Comparison of ENCODE assay signal across 19 cellular contexts in the genomic region with DNA sequence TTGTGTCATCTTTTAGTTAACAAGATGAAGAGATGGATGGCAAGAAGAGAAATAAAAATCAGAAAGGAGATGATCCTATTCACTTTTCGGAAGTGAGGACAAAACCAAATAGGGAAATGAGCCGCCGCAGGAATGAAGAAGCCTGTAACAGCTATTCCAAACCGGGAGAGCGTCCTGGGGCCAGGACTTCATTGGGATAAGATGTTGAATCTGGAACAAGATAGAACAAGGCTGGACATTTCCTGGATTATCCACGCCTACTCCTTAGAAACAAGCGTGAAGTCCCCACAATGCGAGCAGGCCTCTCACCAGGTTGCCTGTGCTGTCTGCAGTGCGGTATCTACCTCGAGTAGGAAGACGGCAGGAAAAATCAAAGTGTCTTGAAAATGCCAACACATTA. TPM values are rescaled to one million over a fixed set of nuclear protein-coding genes. Genes with fewer than 3 reads are reported as not detected.
DNase-seq lines count a peak whose midpoint lies in the region; FAIRE-seq and TF ChIP-seq lines count a peak whose summit lies in the region.
"Had no signal": no experiment of that assay in that cellular context is flagged by ENCODE, and none has a peak within 500 bp of the region (broad histone marks: within the 10 kb centered on the region; RNA-seq: fewer than 3 reads in every experiment).

No MANE protein-coding gene starts in this region.

- H3K4me1 Mint-ChIP-seq in brain (peaks cover 37% of the 10 kb centered on the region), osteocyte (ENCODE audit: unreplicated experiment) (peaks cover 6% of the 10 kb centered on the region)
- H3K4me1 Mint-ChIP-seq: CD4-positive, alpha-beta memory T cell had no signal

- H3K36me3 Mint-ChIP-seq in brain: peaks cover 23% of the 10 kb centered on the region
- H3K36me3 Mint-ChIP-seq in osteocyte (ENCODE audit: unreplicated experiment): peaks cover 35% of the 10 kb centered on the region

- H3K9me3 Mint-ChIP-seq in brain (no peaks in the 10 kb centered on the region), osteocyte (ENCODE audit: unreplicated experiment) (no peaks in the 10 kb centered on the region)
- H3K9me3 Mint-ChIP-seq: CD14-positive monocyte, HFFc6 had no signal

- H3K36me3 ChIP-seq in WERI-Rb-1: peaks cover 45% of the 10 kb centered on the region
- peaks cover 23 to 35% of the 10 kb centered on the region in 2 donors for H3K36me3 ChIP-seq in kidney (ENCODE audit: control insufficient read depth in 1 of 2, insufficient read depth in 2 of 2, low read length in 2 of 2)

- H3K4me3 Mint-ChIP-seq in brain (no peak overlapping the region), osteocyte (ENCODE audit: unreplicated experiment) (no peak overlapping the region)
- H3K4me3 Mint-ChIP-seq: CD14-positive monocyte; CD4-positive, alpha-beta memory T cell; HFFc6 had no signal

- no peaks in the 10 kb centered on the region for H3K9me3 ChIP-seq in WERI-Rb-1 (ENCODE audit: severe bottlenecking)
- H3K9me3 ChIP-seq in kidney (ENCODE audit: control insufficient read depth in 1 of 2, low read length in 2 of 2): no peaks in the 10 kb centered on the region
- H3K9me3 ChIP-seq: BLaER1 had no signal

- no peaks in the 10 kb centered on the region for H3K27me3 ChIP-seq in WERI-Rb-1 (ENCODE audit: insufficient read depth, low read depth, severe bottlenecking)
- H3K27me3 ChIP-seq: BLaER1 had no signal

- H3K27ac Mint-ChIP-seq in brain (peak overlapping the region in 4 of 5 experiments; percentile 29 to 51 (median 36)), osteocyte (ENCODE audit: unreplicated experiment) (no peak overlapping the region)
- H3K27ac Mint-ChIP-seq: CD14-positive monocyte, HFFc6 had no signal

- DNase-seq in WERI-Rb-1 (peak; percentile 1), mesenteric fat pad (ENCODE audit: low spot score) (peak; percentile 20), osteocyte (ENCODE audit: extremely low spot score, unreplicated experiment) (peak; percentile 23), NCI-H2029 (lab: John Stamatoyannopoulos, UW) (no peak), NCI-H1694 (lab: John Stamatoyannopoulos, UW) (no peak), kidney (no peak), AG08396 (ENCODE audit: low spot score) (no peak)
- DNase-seq: ACHN; CD4-positive, alpha-beta memory T cell; DMS153; DMS79; GF-D8; GOT3; HFFc6 had no signal

- TF ChIP-seq CTCF in WERI-Rb-1 (IDR thresholded peaks at IDR 0.05; ENCODE audit: low read depth, low read length) (no peak), brain (conservative IDR thresholded peaks at IDR 0.05) (no peak), osteocyte (IDR thresholded peaks at IDR 0.05) (no peak), kidney (IDR thresholded peaks at IDR 0.05; ENCODE audit: borderline replicate concordance, extremely low read depth, insufficient read depth) (no peak)

- H3K27ac ChIP-seq in WERI-Rb-1: no peak overlapping the region
- no peak overlapping the region for H3K27ac ChIP-seq in kidney (ENCODE audit: low read depth in 2 of 2, low read length in 2 of 2)
- H3K27ac ChIP-seq: BLaER1, HL-60 had no signal

- H3K4me3 ChIP-seq in WERI-Rb-1 (ENCODE audit: low read depth, low read length) (no peak overlapping the region), kidney (ENCODE audit: low read length in 2 of 2) (no peak overlapping the region)
- H3K4me3 ChIP-seq: BLaER1 had no signal

- H3K9ac ChIP-seq in kidney (ENCODE audit: low read length in 2 of 2): no peak overlapping the region
- H3K9ac ChIP-seq: BLaER1 had no signal

- intact Hi-C loops in kidney (cut with DNase I): no loop called here

- H3K4me1 ChIP-seq in kidney (ENCODE audit: control insufficient read depth in 1 of 2, insufficient read depth in 1 of 2, low read depth in 1 of 2, low read length in 2 of 2): peaks cover 0 to 3% of the 10 kb centered on the region in 2 donors

- no peaks in the 10 kb centered on the region for H3K27me3 Mint-ChIP-seq in brain
- H3K27me3 Mint-ChIP-seq in osteocyte (ENCODE audit: unreplicated experiment): no peaks in the 10 kb centered on the region
- H3K27me3 Mint-ChIP-seq: CD4-positive, alpha-beta memory T cell had no signal

- FAIRE-seq in kidney (lab: Jason Lieb, UNC): no peak
- FAIRE-seq: A204.1 had no signal

RNA-seq across cellular contexts. Expression of a gene that starts 23.4 kb away (rescaled TPM):
- polyA plus RNA-seq in brain (ENCODE audit: insufficient read depth, low read depth, low replicate concordance): 50.4 TPM
- total RNA-seq in mesenteric fat pad: 63.6 TPM
- 48.5 and 54.0 TPM in 2 replicates for total RNA-seq in osteocyte
- 74.0 TPM for total RNA-seq in kidney
- polyA plus RNA-seq in kidney (ENCODE audit: insufficient read depth, low read depth, low replicate concordance): 236 TPM

Comparison
In these comparisons a context has a peak if more than half of its experiments do, and no peak if none do; other contexts are left out.
1. DNase-seq: peak in WERI-Rb-1 (single experiment), mesenteric fat pad (single experiment) and osteocyte (single experiment); none in NCI-H2029 (single experiment), NCI-H1694 (single experiment), kidney (single experiment) and AG08396 (single experiment).